ENCODE assay signal across 17 cellular contexts in genomic region chr5:14341571-14342225, GRCh38.
A peak's percentile ranks its signal among the peaks of the same experiment; 100 is the strongest.
DNase-seq lines count a peak whose midpoint lies in the region; ATAC-seq, FAIRE-seq and TF ChIP-seq lines count a peak whose summit lies in the region.
"Had no signal": no experiment of that assay in that cellular context is flagged by ENCODE, and none has a peak within 500 bp of the region (broad histone marks: within the 10 kb centered on the region; RNA-seq: fewer than 3 reads in every experiment).

No MANE protein-coding gene starts in this region.

- TF ChIP-seq POLR2A in GM12878 (IDR thresholded peaks at IDR 0.05; ENCODE audit: low read depth, low read length): no peak

- H3K27me3 Mint-ChIP-seq in activated T-cell treated with anti-CD3 and anti-CD28 coated beads, Interleukin-2, amount 50 U/mL, for 4 hours (ENCODE audit: low read depth): peaks cover 15% of the 10 kb centered on the region
- H3K27me3 Mint-ChIP-seq: stimulated activated naive CD8-positive, alpha-beta T cell treated with anti-CD3 and anti-CD28 coated beads, Interleukin-15, amount 100 ng/mL, for 72 hours had no signal

- peaks cover 4% of the 10 kb centered on the region for H3K4me1 ChIP-seq in GM12878 (ENCODE audit: control insufficient read depth, insufficient read depth, low read length)

- WGBS in GM12878 (ENCODE audit: insufficient coverage, insufficient replicate concordance, low lambda C conversion rate, missing lambda C conversion rate): 85% methylated on average over 4 of the region's 4 CpGs

- BruUV-seq in GM12878 (replicated peaks; lab: Mats Ljungman, UMichigan): no TSS peak

- peaks cover 12 to 15% of the 10 kb centered on the region in 2 experiments; a peak in 3 of 4 replicates for H3K36me3 ChIP-seq in GM12878 (ENCODE audit: control insufficient read depth in 2 of 2, insufficient read depth in 2 of 2, low read length in 1 of 2)

- POLR2A ChIA-PET in GM12878 (lab: Charles Lee): interaction anchor here (0.8 kb wide), 1 partner anchor 15 kb away, joined by 3 read pairs; no protein-coding TSS in a partner anchor

- no peaks in the 10 kb centered on the region for H3K36me3 Mint-ChIP-seq in activated T-cell treated with anti-CD3 and anti-CD28 coated beads, Interleukin-2, amount 50 U/mL, for 4 hours (ENCODE audit: insufficient read depth)
- H3K36me3 Mint-ChIP-seq: activated naive CD4-positive, alpha-beta T cell treated with anti-CD3 and anti-CD28 coated beads, Interleukin-2, amount 10 ng/mL, durations not matched to agents 7 days and 5 days had no signal

- H3K27me3 ChIP-seq in GM12878 (replicated peaks in 1 of 2; ENCODE audit: control insufficient read depth in 2 of 2, insufficient read depth in 2 of 2, low read length in 1 of 2): no peaks in the 10 kb centered on the region

- ATAC-seq in GM18868 (IDR thresholded peaks at IDR 0.05; ENCODE audit: unreplicated experiment) (peak; percentile 9), HG02943 (IDR thresholded peaks at IDR 0.05; ENCODE audit: low read depth, unreplicated experiment) (peak; percentile 6), GM12878 (peak; percentile 10; the same call in 1 of the 3 replicates), HG03025 (IDR thresholded peaks at IDR 0.05; ENCODE audit: low FRiP score, unreplicated experiment) (no peak)
- no peak for ATAC-seq in activated T-cell treated with anti-CD3 and anti-CD28 coated beads, Interleukin-2, amount 50 U/mL, for 4 hours

- H3K4me2 ChIP-seq in GM12878 (ENCODE audit: control insufficient read depth, insufficient read depth): 0 out of 2 replicates have a peak overlapping the region, but pooled peaks have one; percentile 4

- no peaks in the 10 kb centered on the region for H3K9me3 ChIP-seq in GM12878 (replicated peaks; ENCODE audit: control insufficient read depth, insufficient read depth, low read length)

- peak overlapping the region; percentile 32 for H3K27ac ChIP-seq in GM12878 (ENCODE audit: control insufficient read depth, insufficient read depth)

- FAIRE-seq in GM12878 (lab: Jason Lieb, UNC): no peak

- no peaks in the 10 kb centered on the region for H4K20me1 ChIP-seq in GM12878 (ENCODE audit: control insufficient read depth, insufficient read depth)

- no peak for TF ChIP-seq EP300 in GM12878 (IDR thresholded peaks at IDR 0.05; ENCODE audit: borderline replicate concordance in 1 of 2, control insufficient read depth in 1 of 2, low read depth in 2 of 2, low read length in 2 of 2)

- intact Hi-C loops in GM12878 (cut with micrococcal nuclease; ENCODE audit: unreplicated experiment): no loop called here

- no peak overlapping the region for H3K4me3 ChIP-seq in GM12878

- no peaks in the 10 kb centered on the region for H3K4me1 Mint-ChIP-seq in activated T-cell treated with anti-CD3 and anti-CD28 coated beads, Interleukin-2, amount 50 U/mL, for 4 hours (ENCODE audit: low read depth)

- no peak overlapping the region for H3K9ac ChIP-seq in GM12878 (ENCODE audit: control insufficient read depth, insufficient read depth, low read length)

- no peaks in the 10 kb centered on the region for H3K9me3 Mint-ChIP-seq in activated T-cell treated with anti-CD3 and anti-CD28 coated beads, Interleukin-2, amount 50 U/mL, for 4 hours
- H3K9me3 Mint-ChIP-seq: activated CD8-positive, alpha-beta T cell treated with anti-CD3 and anti-CD28 coated beads for 36 hours; activated naive CD4-positive, alpha-beta T cell treated with anti-CD3 and anti-CD28 coated beads, Interleukin-2, amount 10 ng/mL, durations not matched to agents 7 days and 5 days; stimulated activated naive CD8-positive, alpha-beta T cell treated with anti-CD3 and anti-CD28 coated beads, Interleukin-15, amount 100 ng/mL, for 72 hours had no signal

- in situ Hi-C loops in GM12878 (cut with MboI) (no loop called here), GM13977 (cut with MboI; ENCODE audit: low pct_unique_long_range_greater_than_20kb, low sequenced_read_pairs, unreplicated experiment) (no loop called here)

- DNase-seq in GM12878 (ENCODE audit: low read depth, low spot score): no peak
- peak; percentile 14 for DNase-seq in midbrain (lab: John Stamatoyannopoulos, UW)
- DNase-seq in AG08395 (ENCODE audit: low spot score): no peak
- DNase-seq in activated T-cell treated with anti-CD3 and anti-CD28 coated beads, Interleukin-2, amount 50 U/mL, for 4 hours: no peak
- DNase-seq in GM13977 (ENCODE audit: low spot score): no peak
- DNase-seq: activated CD8-positive, alpha-beta T cell treated with anti-CD3 and anti-CD28 coated beads for 36 hours; activated naive CD4-positive, alpha-beta T cell treated with anti-CD3 and anti-CD28 coated beads, Interleukin-2, amount 10 ng/mL, durations not matched to agents 7 days and 5 days; caudate nucleus; erythroblast; hippocampal formation; NCI-H345; stimulated activated CD4-positive, alpha-beta T cell treated with anti-CD3 and anti-CD28 coated beads, Interleukin-4, amount 100 ng/mL, for 24 hours; stimulated activated naive CD8-positive, alpha-beta T cell treated with anti-CD3 and anti-CD28 coated beads, Interleukin-15, amount 100 ng/mL, for 72 hours; T-helper 2 cell had no signal

- CTCF ChIA-PET in GM12878 (lab: Yijun Ruan, JAX): interaction anchor here (0.6 to 3.6 kb wide), 7 partner anchors 9 to 307 kb away, joined by 3 to 11 read pairs (median 3); no protein-coding TSS in a partner anchor

- no peak for TF ChIP-seq CTCF in GM12878 (IDR thresholded peaks at IDR 0.05 in 2 of 3, conservative IDR thresholded peaks at IDR 0.05 in 1 of 3; ENCODE audit: control insufficient read depth in 2 of 3, extremely low read depth in 1 of 3, insufficient read depth in 1 of 3, low read depth in 3 of 3, low read length in 3 of 3)
- no peak for TF ChIP-seq CTCF in GM13977 (IDR thresholded peaks at IDR 0.05; ENCODE audit: extremely low read depth, insufficient read depth, missing control alignments)

- RAD21 ChIA-PET in GM12878 (lab: Charles Lee; ENCODE audit: unreplicated experiment): interaction anchor here (0.6 to 1.0 kb wide), 3 partner anchors 15 to 307 kb away, joined by 3 read pairs; no protein-coding TSS in a partner anchor

- H3K79me2 ChIP-seq in GM12878 (ENCODE audit: control insufficient read depth, insufficient read depth, low read length): no peaks in the 10 kb centered on the region

- TF ChIP-seq RAD21 in GM12878 (IDR thresholded peaks at IDR 0.05; ENCODE audit: insufficient read depth, low read depth, low read length): no peak

- H2AFZ ChIP-seq in GM12878 (ENCODE audit: control insufficient read depth, low read depth, low read length): no peak overlapping the region

- SMC1A ChIA-PET in GM12878 (lab: Charles Lee; ENCODE audit: uncharacterized antibody, unreplicated experiment): interaction anchor here (0.8 to 1.4 kb wide), 6 partner anchors 10 to 73 kb away, joined by 3 to 6 read pairs (median 3); no protein-coding TSS in a partner anchor

- no peak overlapping the region for H3K4me3 Mint-ChIP-seq in activated T-cell treated with anti-CD3 and anti-CD28 coated beads, Interleukin-2, amount 50 U/mL, for 4 hours
- H3K4me3 Mint-ChIP-seq: activated CD8-positive, alpha-beta T cell treated with anti-CD3 and anti-CD28 coated beads for 36 hours; activated naive CD4-positive, alpha-beta T cell treated with anti-CD3 and anti-CD28 coated beads, Interleukin-2, amount 10 ng/mL, durations not matched to agents 7 days and 5 days; stimulated activated naive CD8-positive, alpha-beta T cell treated with anti-CD3 and anti-CD28 coated beads, Interleukin-15, amount 100 ng/mL, for 72 hours had no signal

TF ChIP-seq in GM12878, 131 proteins besides CTCF, POLR2A, EP300 and RAD21 (continues in another document):
- no peak for TF ChIP-seq JUNB (IDR thresholded peaks at IDR 0.05)
- no peak for TF ChIP-seq IRF5 (IDR thresholded peaks at IDR 0.05; ENCODE audit: borderline replicate concordance)
- no peak for TF ChIP-seq HDGF (IDR thresholded peaks at IDR 0.05)
- TF ChIP-seq TBL1XR1 (IDR thresholded peaks at IDR 0.05; ENCODE audit: low read depth, low read length): no peak
- TF ChIP-seq IKZF2 (IDR thresholded peaks at IDR 0.05): no peak
- TF ChIP-seq TCF7 (IDR thresholded peaks at IDR 0.05; ENCODE audit: borderline replicate concordance): no peak
- no peak for TF ChIP-seq ATF2 (IDR thresholded peaks at IDR 0.05; ENCODE audit: low read length)
- TF ChIP-seq BHLHE40 (IDR thresholded peaks at IDR 0.05; ENCODE audit: borderline replicate concordance in 1 of 2, low read depth in 2 of 2, low read length in 1 of 2): no peak
- TF ChIP-seq CREM (IDR thresholded peaks at IDR 0.05; ENCODE audit: low read depth): no peak
- TF ChIP-seq ZNF384 (IDR thresholded peaks at IDR 0.05; ENCODE audit: borderline replicate concordance, low read depth, low read length): no peak
- TF ChIP-seq CREB1 (IDR thresholded peaks at IDR 0.05; ENCODE audit: low read depth): no peak

Comparison
In these comparisons a context has a peak if more than half of its experiments do, and no peak if none do; other contexts are left out.
1. ATAC-seq: peak in GM18868 (single experiment), HG02943 (single experiment) and GM12878 (single experiment); none in activated T-cell treated with anti-CD3 and anti-CD28 coated beads, Interleukin-2, amount 50 U/mL, for 4 hours (0 of 2) and HG03025 (single experiment).